8 cellular contexts compared by ENCODE assay signal in genomic region chr6:17705428-17705777, GRCh38. TPM values are rescaled to one million over a fixed set of nuclear protein-coding genes. Genes with fewer than 3 reads are reported as not detected.
A peak's percentile ranks its signal among the peaks of the same experiment; 100 is the strongest.
DNase-seq lines count a peak whose midpoint lies in the region; ATAC-seq and TF ChIP-seq lines count a peak whose summit lies in the region.

No MANE protein-coding gene starts in this region.

- TF ChIP-seq CTCF in GM23338 (conservative IDR thresholded peaks at IDR 0.05; ENCODE audit: low read depth in 2 of 2) (no peak), OCI-LY7 (conservative IDR thresholded peaks at IDR 0.05; ENCODE audit: low read length) (no peak), left lung (IDR thresholded peaks at IDR 0.05) (no peak)

- H3K79me2 ChIP-seq in GM23338 (replicated peaks; ENCODE audit: insufficient read depth) (peaks cover 60% of the 10 kb centered on the region), OCI-LY7 (ENCODE audit: insufficient read depth, low read depth, low read length) (peaks cover 63% of the 10 kb centered on the region)

- H3K27me3 Mint-ChIP-seq in GM23338 (ENCODE audit: insufficient read depth, low read depth, poor library complexity), result peaks cover 17% of the 10 kb centered on the region

- peak overlapping the region; percentile 98 for H3K27ac ChIP-seq in GM23338 (ENCODE audit: low read depth)
- peak overlapping the region; percentile 95 for H3K27ac ChIP-seq in OCI-LY7 (ENCODE audit: low read depth, low read length, poor library complexity, severe bottlenecking)
- peak overlapping the region; percentile 99 to 100 for H3K27ac ChIP-seq in left lung
- H3K27ac ChIP-seq in thymus (ENCODE audit: low read depth), result peak overlapping the region; percentile 100

- DNase-seq in DMS79 treated with DMSO at 0.1 percent for 48 hours (lab: John Stamatoyannopoulos, UW) (peak; percentile 34), GM23338 (ENCODE audit: low spot score) (no peak), OCI-LY7 (ENCODE audit: low spot score) (no peak), cerebellar cortex (ENCODE audit: low spot score) (peak; percentile 26), left lung (peak in 1 of 2 donors; percentile 47), cortex of kidney (lab: John Stamatoyannopoulos, UW) (no peak), ecto neural progenitor cell (ENCODE audit: low spot score) (no peak)

- H3K9me2 ChIP-seq in GM23338 (ENCODE audit: insufficient read depth) (no peaks in the 10 kb centered on the region), OCI-LY7 (ENCODE audit: insufficient read depth, low read length) (no peaks in the 10 kb centered on the region)

- H2AFZ ChIP-seq in GM23338, result no peak overlapping the region
- H2AFZ ChIP-seq in OCI-LY7 (ENCODE audit: low read length), result no peak overlapping the region

- peak overlapping the region; percentile 90 for H3K4me2 ChIP-seq in GM23338
- H3K4me2 ChIP-seq in OCI-LY7 (ENCODE audit: low read length), result peak overlapping the region; percentile 71

- POLR2A ChIA-PET in OCI-LY7 (lab: Charles Lee), result interaction anchor here (1.0 to 1.5 kb wide), 2 partner anchors 11 to 21 kb away, joined by 3 read pairs; no protein-coding TSS in a partner anchor

- under 1% methylated on average over 10 of the region's 10 CpGs for WGBS in thymus

- 0 out of 2 replicates have a peak, but pooled peaks cover 4% of the 10 kb centered on the region for H3F3A ChIP-seq in GM23338 (replicated peaks; ENCODE audit: low read depth)

- H3K36me3 Mint-ChIP-seq in GM23338 (ENCODE audit: low read depth), result peaks cover 8% of the 10 kb centered on the region

- H3K9me3 ChIP-seq in OCI-LY7 (ENCODE audit: low read length) (peaks cover 1% of the 10 kb centered on the region; the same call in 1 of the 2 replicates), left lung (no peaks in the 10 kb centered on the region), thymus (ENCODE audit: control insufficient read depth) (no peaks in the 10 kb centered on the region)

- peaks cover 29% of the 10 kb centered on the region for H4K20me1 ChIP-seq in GM23338 (replicated peaks; ENCODE audit: insufficient read depth)
- H4K20me1 ChIP-seq in OCI-LY7 (ENCODE audit: insufficient read depth, low read length), result peaks cover 12% of the 10 kb centered on the region

- peak overlapping the region; percentile 99 for H3K4me3 Mint-ChIP-seq in GM23338

- H3K27ac Mint-ChIP-seq in GM23338, result peak overlapping the region; percentile 99

- BruUV-seq in OCI-LY7 (replicated peaks; lab: Mats Ljungman, UMichigan), result no TSS peak

- peaks cover 31% of the 10 kb centered on the region for H3K4me1 ChIP-seq in GM23338 (ENCODE audit: insufficient read depth)
- peaks cover 42% of the 10 kb centered on the region for H3K4me1 ChIP-seq in OCI-LY7 (ENCODE audit: insufficient read depth, low read length, poor library complexity, severe bottlenecking)
- H3K4me1 ChIP-seq in left lung, result peaks cover 15 to 51% of the 10 kb centered on the region in 2 donors
- H3K4me1 ChIP-seq in thymus (ENCODE audit: control insufficient read depth, insufficient read depth, low read length), result peaks cover 13% of the 10 kb centered on the region

- H3K36me3 ChIP-seq in GM23338 (ENCODE audit: insufficient read depth) (no peaks in the 10 kb centered on the region), OCI-LY7 (ENCODE audit: insufficient read depth, low read length) (peaks cover 37% of the 10 kb centered on the region), left lung (no peaks in the 10 kb centered on the region), thymus (ENCODE audit: control insufficient read depth, insufficient read depth) (no peaks in the 10 kb centered on the region)

- H3K4me1 Mint-ChIP-seq in GM23338, result peaks cover 25% of the 10 kb centered on the region

- H3K27me3 ChIP-seq in GM23338 (ENCODE audit: insufficient read depth) (no peaks in the 10 kb centered on the region), left lung (no peaks in the 10 kb centered on the region), thymus (ENCODE audit: control insufficient read depth, insufficient read depth) (no peaks in the 10 kb centered on the region)

- ATAC-seq in GM23338 (peak; percentile 6; the same call in 2 of the 3 replicates), left lung (peak; percentile 35)

- intact Hi-C loops in OCI-LY7 (cut with micrococcal nuclease; ENCODE audit: unreplicated experiment), result no loop called here
- intact Hi-C loops in left lung (cut with DNase I), result no loop called here

- peaks cover 7% of the 10 kb centered on the region; the same call in 1 of the 3 replicates for H3K9me3 Mint-ChIP-seq in GM23338

- H3K4me3 ChIP-seq in GM23338, result peak overlapping the region; percentile 75
- peak overlapping the region; percentile 100 for H3K4me3 ChIP-seq in OCI-LY7 (ENCODE audit: low read depth, low read length, poor library complexity, severe bottlenecking)
- peak overlapping the region; percentile 87 to 90 for H3K4me3 ChIP-seq in left lung
- peak overlapping the region; percentile 96 for H3K4me3 ChIP-seq in thymus (ENCODE audit: low read length)

- CTCF ChIA-PET in OCI-LY7 (lab: Charles Lee; ENCODE audit: unreplicated experiment), result no interaction called here

TF ChIP-seq in GM23338, 12 proteins besides CTCF, POLR2A, EP300 and RAD21:
- TF ChIP-seq CREB1 (CRISPR knock-in tag; IDR thresholded peaks at IDR 0.05; ENCODE audit: low read depth) (no peak), ZNF331 (CRISPR knock-in tag; IDR thresholded peaks at IDR 0.05; ENCODE audit: low read depth) (no peak), NANOG (IDR thresholded peaks at IDR 0.05; ENCODE audit: borderline replicate concordance) (no peak)

RNA-seq across cellular contexts. Expression of gene NUP153, which starts 1.3 kb away (rescaled TPM):
- 88.4 and 89.6 TPM in 2 replicates for total RNA-seq in GM23338 (2014; rRNA removed; shearing (Covaris generic))
- polyA plus RNA-seq in GM23338 (2016; fragmentation: Nextera tagmentation; extraction: Ambion mirVana) (22.0 and 23.8 TPM in 2 replicates), thymus (14.9 TPM)
- total RNA-seq in OCI-LY7 (2014; rRNA removed; shearing (Covaris generic)), result 66.3 and 72.5 TPM in 2 replicates
- total RNA-seq in OCI-LY7 (2022) (88.0 and 89.8 TPM in 2 replicates), left lung (10 to 100 TPM; 28.2 to 35.9 TPM)

Comparison
In these comparisons a context has a peak if more than half of its experiments do, and no peak if none do; other contexts are left out.
1. DNase-seq: peak in DMS79 treated with DMSO at 0.1 percent for 48 hours (single experiment) and cerebellar cortex (single experiment); none in GM23338 (single experiment), OCI-LY7 (single experiment), cortex of kidney (single experiment) and ecto neural progenitor cell (single experiment).
2. Peak in every context shown above with its lines, with median percentiles within 50 percentile points of each other: H3K27ac ChIP-seq and H3K4me3 ChIP-seq.